In genomic region chr1:241453732-241454131, GRCh38 we compare ENCODE assay signal across 8 cellular contexts.
"Had no signal": no experiment of that assay in that cellular context is flagged by ENCODE, and none has a peak within 500 bp of the region (broad histone marks: within the 10 kb centered on the region; RNA-seq: fewer than 3 reads in every experiment).

No MANE protein-coding gene starts in this region.

- H3K4me3 ChIP-seq: GM23248, GM23338, HAP-1 had no signal

- H3K36me3 ChIP-seq: HAP-1 had no signal

- H3K9me3 ChIP-seq: HAP-1 had no signal

- H3K27ac ChIP-seq: GM23248 had no signal

- H3K4me1 ChIP-seq: HAP-1 had no signal

- DNase-seq: GM23248, GOT3, H7, H9, HCEC 1CT, HFFc6 had no signal
